Comparison of ENCODE assay signal across 8 cellular contexts in the genomic region with DNA sequence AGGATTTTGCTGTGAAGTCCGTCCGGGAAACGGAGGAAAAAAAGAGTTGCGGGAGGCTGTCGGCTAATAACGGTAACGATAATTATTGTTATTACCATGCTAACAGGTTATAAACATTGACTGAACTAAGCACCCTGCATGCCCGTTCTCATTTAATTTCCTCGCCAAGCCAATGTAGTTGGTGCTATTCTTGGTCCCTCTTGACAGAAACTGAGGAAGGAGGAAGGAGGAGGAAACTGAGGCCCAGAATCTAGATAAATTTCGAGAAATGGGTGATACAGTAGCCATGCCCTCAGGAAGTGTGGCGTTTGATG. TPM values are rescaled to one million over a fixed set of nuclear protein-coding genes. Genes with fewer than 3 reads are reported as not detected.
DNase-seq lines count a peak whose midpoint lies in the region; ATAC-seq and TF ChIP-seq lines count a peak whose summit lies in the region.

No MANE protein-coding gene starts in this region.

- H3K4me3 ChIP-seq in HUES48 (ENCODE audit: low read depth, low read length) (peak overlapping the region; percentile 91), osteoblast (ENCODE audit: insufficient read depth, low read length) (peak overlapping the region; percentile 83)

- ATAC-seq in effector memory CD8-positive, alpha-beta T cell (replicated peaks) = peak; percentile 17
- ATAC-seq in HG03108 (IDR thresholded peaks at IDR 0.05; ENCODE audit: unreplicated experiment) = no peak

- H4K20me1 ChIP-seq in osteoblast (ENCODE audit: insufficient read depth, low read length) = no peaks in the 10 kb centered on the region

- H3K27ac ChIP-seq in HUES48 (ENCODE audit: low read depth, low read length) (peak overlapping the region; percentile 91), osteoblast (ENCODE audit: low read depth, low read length) (peak overlapping the region; percentile 92)

- H3K36me3 ChIP-seq in HUES48 (ENCODE audit: control insufficient read depth, insufficient read depth, low read length) = peaks cover 22% of the 10 kb centered on the region
- H3K36me3 ChIP-seq in osteoblast (ENCODE audit: insufficient read depth, low read length) = peaks cover 7% of the 10 kb centered on the region

- peaks cover 5% of the 10 kb centered on the region for H3K36me3 Mint-ChIP-seq in Calu3 (ENCODE audit: insufficient read depth, unreplicated experiment)
- peaks cover 2% of the 10 kb centered on the region for H3K36me3 Mint-ChIP-seq in effector memory CD8-positive, alpha-beta T cell (ENCODE audit: insufficient read depth)

- no peaks in the 10 kb centered on the region for H3K27me3 ChIP-seq in HUES48 (ENCODE audit: control insufficient read depth, insufficient read depth, low read length)
- no peaks in the 10 kb centered on the region for H3K27me3 ChIP-seq in osteoblast (ENCODE audit: insufficient read depth, low read length)

- CTCF ChIA-PET in Calu3 (lab: Charles Lee) = interaction anchor here (0.6 to 5.0 kb wide), 9 partner anchors 12 to 177 kb away, joined by 3 to 25 read pairs (median 4); a partner anchor contains a TSS

- intact Hi-C loops in Calu3 (cut with micrococcal nuclease; ENCODE audit: unreplicated experiment) = no loop called here

- peak overlapping the region; percentile 80 for H3K9ac ChIP-seq in HUES48 (ENCODE audit: low read depth, low read length)

- H2AFZ ChIP-seq in osteoblast (ENCODE audit: low read length) = peak overlapping the region; percentile 82

- peaks cover 56% of the 10 kb centered on the region for H3K79me2 ChIP-seq in osteoblast (ENCODE audit: insufficient read depth, low read length)

- H3K4me2 ChIP-seq in osteoblast (ENCODE audit: insufficient read depth, low read length) = peak overlapping the region; percentile 94

- DNase-seq in Calu3 = no peak
- no peak for DNase-seq in effector memory CD8-positive, alpha-beta T cell
- no peak for DNase-seq in osteoblast (ENCODE audit: insufficient read length, low spot score, missing footprints)
- DNase-seq in NCI-H1436 treated with DMSO at 0.1 percent for 48 hours (lab: John Stamatoyannopoulos, UW) = no peak
- DNase-seq in glomerular visceral epithelial cell (ENCODE audit: extremely low spot score) = no peak
- DNase-seq in HuH-7.5 (ENCODE audit: low spot score) = no peak

- H3K9me3 ChIP-seq in HUES48 (ENCODE audit: control insufficient read depth, insufficient read depth, low read length) = no peaks in the 10 kb centered on the region
- no peaks in the 10 kb centered on the region for H3K9me3 ChIP-seq in osteoblast (ENCODE audit: low read depth, low read length)

- H3K27me3 Mint-ChIP-seq in Calu3 (ENCODE audit: unreplicated experiment) = no peaks in the 10 kb centered on the region
- H3K27me3 Mint-ChIP-seq in effector memory CD8-positive, alpha-beta T cell = no peaks in the 10 kb centered on the region

- no peak overlapping the region for H3K4me3 Mint-ChIP-seq in Calu3 (ENCODE audit: low read depth, unreplicated experiment)
- no peak overlapping the region for H3K4me3 Mint-ChIP-seq in effector memory CD8-positive, alpha-beta T cell

- no peak for TF ChIP-seq CTCF in Calu3 (IDR thresholded peaks at IDR 0.05; ENCODE audit: unreplicated experiment)
- TF ChIP-seq CTCF in osteoblast (IDR thresholded peaks at IDR 0.05; ENCODE audit: extremely low read depth, low read depth, low read length) = peak; percentile 2

- H3K4me1 Mint-ChIP-seq in Calu3 (ENCODE audit: low read depth, unreplicated experiment) = peaks cover 16% of the 10 kb centered on the region
- H3K4me1 Mint-ChIP-seq in effector memory CD8-positive, alpha-beta T cell (ENCODE audit: low read depth in 2 of 2) = peaks cover 0 to 2% of the 10 kb centered on the region in 2 donors

- BruUV-seq in Calu3 (replicated peaks; lab: Mats Ljungman, UMichigan) = TSS peak; percentile 56

- H3K4me1 ChIP-seq in HUES48 (ENCODE audit: control insufficient read depth, insufficient read depth, low read length) = peaks cover 5% of the 10 kb centered on the region; the same call in 1 of the 2 replicates
- H3K4me1 ChIP-seq in osteoblast (ENCODE audit: insufficient read depth, low read length) = peaks cover 21% of the 10 kb centered on the region

- no peak overlapping the region for H3K27ac Mint-ChIP-seq in Calu3 (ENCODE audit: unreplicated experiment)
- H3K27ac Mint-ChIP-seq in effector memory CD8-positive, alpha-beta T cell = no peak overlapping the region

- H3K9me3 Mint-ChIP-seq in Calu3 (ENCODE audit: low read depth, unreplicated experiment) = no peaks in the 10 kb centered on the region
- no peaks in the 10 kb centered on the region for H3K9me3 Mint-ChIP-seq in effector memory CD8-positive, alpha-beta T cell

RNA-seq across cellular contexts. Expression of a gene that starts 0.4 kb away (rescaled TPM):
- total RNA-seq in Calu3 (2022) (157 and 179 TPM in 2 replicates), osteoblast (16.2 and 18.5 TPM in 2 replicates)

RNA-seq across cellular contexts. Expression of a gene that starts 16.8 kb away (rescaled TPM):
- total RNA-seq in Calu3 (2022) (290 and 321 TPM in 2 replicates), osteoblast (127 and 136 TPM in 2 replicates)
